Comparison of ENCODE assay signal across 1 cellular context in the genomic region with DNA sequence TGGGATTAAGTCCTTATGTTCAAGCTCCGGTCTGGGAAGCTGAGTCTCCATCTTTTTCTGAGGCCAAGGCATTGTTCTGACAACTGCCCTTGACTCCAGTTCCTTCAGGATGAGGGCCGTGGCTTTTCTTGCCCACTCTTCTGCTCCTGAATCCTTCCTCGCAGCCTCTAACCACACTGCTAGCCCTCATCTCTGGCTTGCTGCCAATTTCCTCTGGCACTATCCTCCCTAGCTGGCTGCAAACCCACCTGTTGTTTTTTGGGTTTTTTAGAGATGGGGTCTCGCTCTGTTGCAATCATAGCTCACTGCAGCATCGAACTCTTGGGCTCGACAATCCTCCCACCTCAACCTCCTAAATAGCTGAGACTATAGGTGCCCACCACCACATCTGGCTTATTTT.
TF ChIP-seq lines count a peak whose summit lies in the region.

No MANE protein-coding gene starts in this region.

TF ChIP-seq in HEK293, 187 proteins besides CTCF, POLR2A, EP300 and RAD21 (continued from another document and continues in another):
- TF ChIP-seq ZNF426 (tag by site-specific recombination; IDR thresholded peaks at IDR 0.05) = no peak
- peak; percentile 40 for TF ChIP-seq ZNF510 (tag by site-specific recombination; IDR thresholded peaks at IDR 0.05; ENCODE audit: insufficient replicate concordance)
- TF ChIP-seq KLF8 (tag by site-specific recombination; IDR thresholded peaks at IDR 0.05) = no peak
- peak; percentile 43; the same call in 1 of the 2 replicates for TF ChIP-seq WT1 (tag by site-specific recombination; IDR thresholded peaks at IDR 0.05)
- no peak for TF ChIP-seq ZNF843 (tag by site-specific recombination; IDR thresholded peaks at IDR 0.05)
- TF ChIP-seq ZNF560 (tag by site-specific recombination; IDR thresholded peaks at IDR 0.05; ENCODE audit: borderline replicate concordance) = no peak
- no peak for TF ChIP-seq ZNF350 (tag by site-specific recombination; IDR thresholded peaks at IDR 0.05)
- no peak for TF ChIP-seq ZNF239 (tag by site-specific recombination; IDR thresholded peaks at IDR 0.05)
- TF ChIP-seq ZBTB20 (tag by site-specific recombination; IDR thresholded peaks at IDR 0.05) = no peak
- no peak for TF ChIP-seq ZNF473 (tag by site-specific recombination; IDR thresholded peaks at IDR 0.05)
- no peak for TF ChIP-seq ZNF677 (tag by site-specific recombination; IDR thresholded peaks at IDR 0.05)
- no peak for TF ChIP-seq PRDM10 (tag by site-specific recombination; IDR thresholded peaks at IDR 0.05)
- no peak for TF ChIP-seq ZNF157 (tag by site-specific recombination; IDR thresholded peaks at IDR 0.05)
- TF ChIP-seq ZNF792 (tag by site-specific recombination; IDR thresholded peaks at IDR 0.05) = no peak
- no peak for TF ChIP-seq ZNF2 (tag by site-specific recombination; IDR thresholded peaks at IDR 0.05)
- TF ChIP-seq ZNF664 (tag by site-specific recombination; IDR thresholded peaks at IDR 0.05) = no peak
- TF ChIP-seq ZSCAN4 (tag by site-specific recombination; IDR thresholded peaks at IDR 0.05) = no peak
- TF ChIP-seq SCRT2 (tag by site-specific recombination; IDR thresholded peaks at IDR 0.05) = peak; percentile 96
- no peak for TF ChIP-seq ZNF626 (tag by site-specific recombination; IDR thresholded peaks at IDR 0.05)
- TF ChIP-seq ZNF202 (tag by site-specific recombination; IDR thresholded peaks at IDR 0.05; ENCODE audit: borderline replicate concordance) = no peak
- TF ChIP-seq ZNF701 (tag by site-specific recombination; IDR thresholded peaks at IDR 0.05) = no peak
- 0 out of 2 replicates have a peak, but pooled peaks have one; percentile 38 for TF ChIP-seq ZNF561 (tag by site-specific recombination; IDR thresholded peaks at IDR 0.05; ENCODE audit: borderline replicate concordance)
- no peak for TF ChIP-seq KLF16 (tag by site-specific recombination; IDR thresholded peaks at IDR 0.05)
- no peak for TF ChIP-seq ZNF600 (tag by site-specific recombination; IDR thresholded peaks at IDR 0.05)
- TF ChIP-seq ZFP3 (tag by site-specific recombination; IDR thresholded peaks at IDR 0.05; ENCODE audit: low read depth) = no peak
- TF ChIP-seq SETDB1 (IDR thresholded peaks at IDR 0.05; ENCODE audit: insufficient read length, low read length) = no peak
- peak; percentile 90 for TF ChIP-seq SCRT1 (tag by site-specific recombination; IDR thresholded peaks at IDR 0.05; ENCODE audit: borderline replicate concordance)
- no peak for TF ChIP-seq ZNF837 (tag by site-specific recombination; IDR thresholded peaks at IDR 0.05)
- TF ChIP-seq, protein P1, sequence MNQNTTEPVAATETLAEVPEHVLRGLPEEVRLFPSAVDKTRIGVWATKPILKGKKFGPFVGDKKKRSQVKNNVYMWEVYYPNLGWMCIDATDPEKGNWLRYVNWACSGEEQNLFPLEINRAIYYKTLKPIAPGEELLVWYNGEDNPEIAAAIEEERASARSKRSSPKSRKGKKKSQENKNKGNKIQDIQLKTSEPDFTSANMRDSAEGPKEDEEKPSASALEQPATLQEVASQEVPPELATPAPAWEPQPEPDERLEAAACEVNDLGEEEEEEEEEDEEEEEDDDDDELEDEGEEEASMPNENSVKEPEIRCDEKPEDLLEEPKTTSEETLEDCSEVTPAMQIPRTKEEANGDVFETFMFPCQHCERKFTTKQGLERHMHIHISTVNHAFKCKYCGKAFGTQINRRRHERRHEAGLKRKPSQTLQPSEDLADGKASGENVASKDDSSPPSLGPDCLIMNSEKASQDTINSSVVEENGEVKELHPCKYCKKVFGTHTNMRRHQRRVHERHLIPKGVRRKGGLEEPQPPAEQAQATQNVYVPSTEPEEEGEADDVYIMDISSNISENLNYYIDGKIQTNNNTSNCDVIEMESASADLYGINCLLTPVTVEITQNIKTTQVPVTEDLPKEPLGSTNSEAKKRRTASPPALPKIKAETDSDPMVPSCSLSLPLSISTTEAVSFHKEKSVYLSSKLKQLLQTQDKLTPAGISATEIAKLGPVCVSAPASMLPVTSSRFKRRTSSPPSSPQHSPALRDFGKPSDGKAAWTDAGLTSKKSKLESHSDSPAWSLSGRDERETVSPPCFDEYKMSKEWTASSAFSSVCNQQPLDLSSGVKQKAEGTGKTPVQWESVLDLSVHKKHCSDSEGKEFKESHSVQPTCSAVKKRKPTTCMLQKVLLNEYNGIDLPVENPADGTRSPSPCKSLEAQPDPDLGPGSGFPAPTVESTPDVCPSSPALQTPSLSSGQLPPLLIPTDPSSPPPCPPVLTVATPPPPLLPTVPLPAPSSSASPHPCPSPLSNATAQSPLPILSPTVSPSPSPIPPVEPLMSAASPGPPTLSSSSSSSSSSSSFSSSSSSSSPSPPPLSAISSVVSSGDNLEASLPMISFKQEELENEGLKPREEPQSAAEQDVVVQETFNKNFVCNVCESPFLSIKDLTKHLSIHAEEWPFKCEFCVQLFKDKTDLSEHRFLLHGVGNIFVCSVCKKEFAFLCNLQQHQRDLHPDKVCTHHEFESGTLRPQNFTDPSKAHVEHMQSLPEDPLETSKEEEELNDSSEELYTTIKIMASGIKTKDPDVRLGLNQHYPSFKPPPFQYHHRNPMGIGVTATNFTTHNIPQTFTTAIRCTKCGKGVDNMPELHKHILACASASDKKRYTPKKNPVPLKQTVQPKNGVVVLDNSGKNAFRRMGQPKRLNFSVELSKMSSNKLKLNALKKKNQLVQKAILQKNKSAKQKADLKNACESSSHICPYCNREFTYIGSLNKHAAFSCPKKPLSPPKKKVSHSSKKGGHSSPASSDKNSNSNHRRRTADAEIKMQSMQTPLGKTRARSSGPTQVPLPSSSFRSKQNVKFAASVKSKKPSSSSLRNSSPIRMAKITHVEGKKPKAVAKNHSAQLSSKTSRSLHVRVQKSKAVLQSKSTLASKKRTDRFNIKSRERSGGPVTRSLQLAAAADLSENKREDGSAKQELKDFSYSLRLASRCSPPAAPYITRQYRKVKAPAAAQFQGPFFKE (tag by site-specific recombination; IDR thresholded peaks at IDR 0.05; ENCODE audit: borderline replicate concordance) = no peak
- TF ChIP-seq GLIS2 (tag by site-specific recombination; IDR thresholded peaks at IDR 0.05) = no peak
- no peak for TF ChIP-seq ZNF26 (tag by site-specific recombination; IDR thresholded peaks at IDR 0.05)
- TF ChIP-seq, protein P2, sequence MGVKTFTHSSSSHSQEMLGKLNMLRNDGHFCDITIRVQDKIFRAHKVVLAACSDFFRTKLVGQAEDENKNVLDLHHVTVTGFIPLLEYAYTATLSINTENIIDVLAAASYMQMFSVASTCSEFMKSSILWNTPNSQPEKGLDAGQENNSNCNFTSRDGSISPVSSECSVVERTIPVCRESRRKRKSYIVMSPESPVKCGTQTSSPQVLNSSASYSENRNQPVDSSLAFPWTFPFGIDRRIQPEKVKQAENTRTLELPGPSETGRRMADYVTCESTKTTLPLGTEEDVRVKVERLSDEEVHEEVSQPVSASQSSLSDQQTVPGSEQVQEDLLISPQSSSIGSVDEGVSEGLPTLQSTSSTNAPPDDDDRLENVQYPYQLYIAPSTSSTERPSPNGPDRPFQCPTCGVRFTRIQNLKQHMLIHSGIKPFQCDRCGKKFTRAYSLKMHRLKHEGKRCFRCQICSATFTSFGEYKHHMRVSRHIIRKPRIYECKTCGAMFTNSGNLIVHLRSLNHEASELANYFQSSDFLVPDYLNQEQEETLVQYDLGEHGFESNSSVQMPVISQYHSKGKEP (tag by site-specific recombination; IDR thresholded peaks at IDR 0.05) = no peak
- TF ChIP-seq ZNF416 (tag by site-specific recombination; IDR thresholded peaks at IDR 0.05) = no peak
- TF ChIP-seq ZNF624 (tag by site-specific recombination; IDR thresholded peaks at IDR 0.05) = no peak
- TF ChIP-seq ZNF514 (tag by site-specific recombination; IDR thresholded peaks at IDR 0.05) = no peak
- TF ChIP-seq ZNF211 (tag by site-specific recombination; IDR thresholded peaks at IDR 0.05; ENCODE audit: low read depth) = no peak
- TF ChIP-seq ZNF830 (tag by site-specific recombination; IDR thresholded peaks at IDR 0.05; ENCODE audit: low read depth) = no peak
- no peak for TF ChIP-seq ZNF280C (tag by site-specific recombination; IDR thresholded peaks at IDR 0.05)
- TF ChIP-seq, protein P3, sequence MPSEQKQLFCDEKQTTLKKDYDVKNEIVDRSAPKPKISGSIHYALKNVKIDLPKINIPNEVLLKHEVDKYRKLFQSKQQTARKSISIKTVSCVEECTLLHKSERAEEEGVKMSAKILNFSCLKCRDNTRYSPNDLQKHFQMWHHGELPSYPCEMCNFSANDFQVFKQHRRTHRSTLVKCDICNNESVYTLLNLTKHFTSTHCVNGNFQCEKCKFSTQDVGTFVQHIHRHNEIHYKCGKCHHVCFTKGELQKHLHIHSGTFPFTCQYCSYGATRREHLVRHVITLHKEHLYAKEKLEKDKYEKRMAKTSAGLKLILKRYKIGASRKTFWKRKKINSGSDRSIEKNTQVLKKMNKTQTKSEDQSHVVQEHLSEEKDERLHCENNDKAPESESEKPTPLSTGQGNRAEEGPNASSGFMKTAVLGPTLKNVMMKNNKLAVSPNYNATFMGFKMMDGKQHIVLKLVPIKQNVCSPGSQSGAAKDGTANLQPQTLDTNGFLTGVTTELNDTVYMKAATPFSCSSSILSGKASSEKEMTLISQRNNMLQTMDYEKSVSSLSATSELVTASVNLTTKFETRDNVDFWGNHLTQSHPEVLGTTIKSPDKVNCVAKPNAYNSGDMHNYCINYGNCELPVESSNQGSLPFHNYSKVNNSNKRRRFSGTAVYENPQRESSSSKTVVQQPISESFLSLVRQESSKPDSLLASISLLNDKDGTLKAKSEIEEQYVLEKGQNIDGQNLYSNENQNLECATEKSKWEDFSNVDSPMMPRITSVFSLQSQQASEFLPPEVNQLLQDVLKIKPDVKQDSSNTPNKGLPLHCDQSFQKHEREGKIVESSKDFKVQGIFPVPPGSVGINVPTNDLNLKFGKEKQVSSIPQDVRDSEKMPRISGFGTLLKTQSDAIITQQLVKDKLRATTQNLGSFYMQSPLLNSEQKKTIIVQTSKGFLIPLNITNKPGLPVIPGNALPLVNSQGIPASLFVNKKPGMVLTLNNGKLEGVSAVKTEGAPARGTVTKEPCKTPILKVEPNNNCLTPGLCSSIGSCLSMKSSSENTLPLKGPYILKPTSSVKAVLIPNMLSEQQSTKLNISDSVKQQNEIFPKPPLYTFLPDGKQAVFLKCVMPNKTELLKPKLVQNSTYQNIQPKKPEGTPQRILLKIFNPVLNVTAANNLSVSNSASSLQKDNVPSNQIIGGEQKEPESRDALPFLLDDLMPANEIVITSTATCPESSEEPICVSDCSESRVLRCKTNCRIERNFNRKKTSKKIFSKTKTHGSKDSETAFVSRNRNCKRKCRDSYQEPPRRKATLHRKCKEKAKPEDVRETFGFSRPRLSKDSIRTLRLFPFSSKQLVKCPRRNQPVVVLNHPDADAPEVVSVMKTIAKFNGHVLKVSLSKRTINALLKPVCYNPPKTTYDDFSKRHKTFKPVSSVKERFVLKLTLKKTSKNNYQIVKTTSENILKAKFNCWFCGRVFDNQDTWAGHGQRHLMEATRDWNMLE (tag by site-specific recombination; conservative IDR thresholded peaks at IDR 0.05; ENCODE audit: low read depth) = no peak
